8 cellular contexts compared by ENCODE assay signal in the genomic region with DNA sequence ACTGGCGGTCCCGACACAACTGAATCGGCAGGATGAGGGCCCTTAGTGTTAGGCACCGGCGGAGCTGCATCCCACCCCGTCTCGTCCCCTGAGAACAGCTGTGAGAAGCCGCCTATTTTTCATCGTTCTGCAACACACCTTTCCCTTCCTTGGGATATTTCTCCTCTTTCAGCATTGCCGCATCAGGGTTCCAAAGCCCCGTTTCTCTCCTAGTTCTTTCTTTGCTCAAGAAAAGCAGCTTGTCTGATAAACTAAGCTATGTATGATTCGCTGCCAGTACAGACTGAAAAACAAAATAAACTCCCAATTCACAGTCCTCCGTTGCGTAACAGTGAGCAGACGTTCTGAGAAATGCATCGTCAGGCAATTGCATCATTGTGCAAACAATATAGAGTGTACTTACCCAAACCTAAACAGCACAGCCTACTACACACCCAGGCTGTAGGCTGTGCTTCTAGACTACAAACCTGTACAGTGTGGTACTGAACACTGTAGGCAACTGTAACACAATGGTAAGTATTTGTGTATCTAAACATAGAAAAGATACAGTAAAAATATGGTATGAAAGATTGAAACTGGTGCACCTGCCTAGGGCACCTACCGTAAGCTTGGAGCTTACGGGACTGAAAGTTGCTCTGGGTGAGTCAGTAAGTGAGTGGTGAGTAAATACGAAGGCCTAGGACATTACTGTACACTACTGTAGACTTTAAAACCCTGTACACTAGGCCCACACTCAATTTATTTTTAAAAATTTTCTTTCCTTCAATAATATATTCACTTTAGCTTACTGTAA. TPM values are rescaled to one million over a fixed set of nuclear protein-coding genes. Genes with fewer than 3 reads are reported as not detected.
DNase-seq lines count a peak whose midpoint lies in the region; ATAC-seq lines count a peak whose summit lies in the region.

No MANE protein-coding gene starts in this region.

- H3K27ac Mint-ChIP-seq in effector memory CD8-positive, alpha-beta T cell = peak overlapping the region in 1 of 2 donors; percentile 88
- peak overlapping the region; percentile 74 to 95 for H3K27ac Mint-ChIP-seq in natural killer cell treated with Interleukin-12 subunit alpha and Interleukin-12 subunit beta and Interleukin-15 and Interleukin-18, amount 100 ng/mL, for 72 hours

- DNase-seq in NOMO-1 treated with dmso at 0.1 percent for 144 hours (lab: John Stamatoyannopoulos, UW; ENCODE audit: unreplicated experiment) (peak; percentile 54), NCI-H446 (lab: John Stamatoyannopoulos, UW) (no peak), midbrain (lab: John Stamatoyannopoulos, UW) (no peak), NCI-H1105 (lab: John Stamatoyannopoulos, UW) (no peak)
- DNase-seq in effector memory CD8-positive, alpha-beta T cell = no peak
- no peak for DNase-seq in natural killer cell treated with Interleukin-12 subunit alpha and Interleukin-12 subunit beta and Interleukin-15 and Interleukin-18, amount 100 ng/mL, for 72 hours (ENCODE audit: low spot score)

- H3K4me3 Mint-ChIP-seq in effector memory CD8-positive, alpha-beta T cell = peak overlapping the region; percentile 94 to 96
- peak overlapping the region; percentile 89 for H3K4me3 Mint-ChIP-seq in natural killer cell treated with Interleukin-12 subunit alpha and Interleukin-12 subunit beta and Interleukin-15 and Interleukin-18, amount 100 ng/mL, for 72 hours

- peaks cover 3% of the 10 kb centered on the region for H3K36me3 Mint-ChIP-seq in effector memory CD8-positive, alpha-beta T cell (ENCODE audit: insufficient read depth)
- H3K36me3 Mint-ChIP-seq in natural killer cell treated with Interleukin-12 subunit alpha and Interleukin-12 subunit beta and Interleukin-15 and Interleukin-18, amount 100 ng/mL, for 72 hours = no peaks in the 10 kb centered on the region

- H3K9ac ChIP-seq in ES-I3 (ENCODE audit: low read depth, low read length) = peak overlapping the region; percentile 86; the same call in 1 of the 2 replicates

- ATAC-seq in effector memory CD8-positive, alpha-beta T cell (replicated peaks) = no peak
- ATAC-seq in natural killer cell treated with Interleukin-12 subunit alpha and Interleukin-12 subunit beta and Interleukin-15 and Interleukin-18, amount 100 ng/mL, for 72 hours = peak in 1 of 2 donors; percentile 21
- ATAC-seq in GM21576 (IDR thresholded peaks at IDR 0.05; ENCODE audit: unreplicated experiment) = no peak

- H3K27me3 Mint-ChIP-seq in effector memory CD8-positive, alpha-beta T cell = peaks cover 28 to 32% of the 10 kb centered on the region in 2 donors
- H3K27me3 Mint-ChIP-seq in natural killer cell treated with Interleukin-12 subunit alpha and Interleukin-12 subunit beta and Interleukin-15 and Interleukin-18, amount 100 ng/mL, for 72 hours = peaks cover 8 to 26% of the 10 kb centered on the region in 2 donors

- H3K36me3 ChIP-seq in ES-I3 (ENCODE audit: insufficient read depth, low read length) = no peaks in the 10 kb centered on the region

- H3K9me3 Mint-ChIP-seq in effector memory CD8-positive, alpha-beta T cell = no peaks in the 10 kb centered on the region
- H3K9me3 Mint-ChIP-seq in natural killer cell treated with Interleukin-12 subunit alpha and Interleukin-12 subunit beta and Interleukin-15 and Interleukin-18, amount 100 ng/mL, for 72 hours = no peaks in the 10 kb centered on the region

- no peaks in the 10 kb centered on the region for H3K9me3 ChIP-seq in ES-I3 (ENCODE audit: control insufficient read depth, insufficient read depth, low read length)

- peaks cover 6 to 10% of the 10 kb centered on the region in 2 donors for H3K4me1 Mint-ChIP-seq in effector memory CD8-positive, alpha-beta T cell (ENCODE audit: low read depth in 2 of 2)
- peaks cover 10 to 11% of the 10 kb centered on the region in 2 donors for H3K4me1 Mint-ChIP-seq in natural killer cell treated with Interleukin-12 subunit alpha and Interleukin-12 subunit beta and Interleukin-15 and Interleukin-18, amount 100 ng/mL, for 72 hours (ENCODE audit: low read depth in 2 of 2)

- H3K4me1 ChIP-seq in ES-I3 (ENCODE audit: insufficient read depth, low read length) = no peaks in the 10 kb centered on the region

RNA-seq across cellular contexts. Expression of a gene that starts 8.9 kb away (rescaled TPM):
- under 1 TPM; 0.31 to 0.59 TPM for total RNA-seq in natural killer cell treated with Interleukin-12 subunit alpha and Interleukin-12 subunit beta and Interleukin-15 and Interleukin-18, amount 100 ng/mL, for 72 hours
